In the genomic region with DNA sequence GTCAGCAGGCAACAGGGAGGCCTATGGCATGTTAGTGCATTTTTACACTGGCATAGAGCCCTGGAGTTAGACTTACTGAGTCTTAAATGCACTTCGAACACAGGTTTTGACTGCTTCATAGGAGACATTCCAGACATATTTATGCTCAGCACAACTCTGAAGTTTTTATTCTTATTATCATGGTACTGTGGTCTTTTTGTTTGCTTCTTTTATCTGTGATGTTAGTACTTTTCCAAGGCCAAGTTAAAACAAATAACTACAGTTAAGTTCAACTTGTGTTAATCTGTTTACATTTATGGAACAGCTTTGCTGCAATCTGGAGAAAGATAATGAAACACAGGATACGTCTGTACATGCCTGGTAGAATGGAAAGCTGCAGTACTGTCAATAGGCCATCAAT, we compare ENCODE assay signal across 18 cellular contexts.
DNase-seq lines count a peak whose midpoint lies in the region; ATAC-seq and TF ChIP-seq lines count a peak whose summit lies in the region.
"Had no signal": no experiment of that assay in that cellular context is flagged by ENCODE, and none has a peak within 500 bp of the region (broad histone marks: within the 10 kb centered on the region; RNA-seq: fewer than 3 reads in every experiment).

No MANE protein-coding gene starts in this region.

- peak overlapping the region; percentile 78 for H3K27ac ChIP-seq in mesenchymal stem cell (ENCODE audit: low read length, poor library complexity, severe bottlenecking)
- H3K27ac ChIP-seq: BLaER1, neutrophil had no signal

- H3K4me1 ChIP-seq in mesenchymal stem cell (ENCODE audit: control insufficient read depth, insufficient read depth, low read depth, low read length): no peaks in the 10 kb centered on the region
- H3K4me1 ChIP-seq: BLaER1 had no signal

- no peak overlapping the region for H3K4ac ChIP-seq in mesenchymal stem cell (ENCODE audit: low read depth in 1 of 2, low read length in 2 of 2)

- DNase-seq in EL (peak; percentile 37), RPMI7951 (ENCODE audit: low read depth) (peak; percentile 3), endothelial cell (ENCODE audit: low spot score) (no peak), mesenchymal stem cell (peak; percentile 46), globus pallidus (ENCODE audit: low spot score) (no peak)
- no peak for DNase-seq in activated CD8-positive, alpha-beta memory T cell treated with anti-CD3 and anti-CD28 coated beads for 24 hours
- DNase-seq in effector CD8-positive, alpha-beta T cell (lab: John Stamatoyannopoulos, UW): no peak
- DNase-seq: activated CD4-positive, alpha-beta T cell treated with anti-CD3 and anti-CD28 coated beads, Interleukin-2, amount 50 U/mL, for 4 hours; activated T-cell treated with anti-CD3 and anti-CD28 coated beads, Interleukin-2, amount 50 U/mL, for 4 hours; MV-4-11; NCI-H82; stimulated activated CD4-positive, alpha-beta T cell treated with anti-CD3 and anti-CD28 coated beads, Interleukin-4, amount 100 ng/mL, for 24 hours; stimulated activated CD8-positive, alpha-beta memory T cell treated with anti-CD3 and anti-CD28 coated beads, Interleukin-4, amount 100 ng/mL, for 48 hours had no signal

- H3K4me1 Mint-ChIP-seq in endothelial cell (ENCODE audit: unreplicated experiment): peaks cover 10% of the 10 kb centered on the region
- H3K4me1 Mint-ChIP-seq: activated naive CD4-positive, alpha-beta T cell treated with anti-CD3 and anti-CD28 coated beads, Interleukin-2, amount 50 U/mL, for 24 hours; IgD-negative memory B cell had no signal

- no peak overlapping the region for H3K4me2 ChIP-seq in mesenchymal stem cell (ENCODE audit: low read length, poor library complexity, severe bottlenecking)
- H3K4me2 ChIP-seq: BLaER1 had no signal

- H3K9me3 ChIP-seq in mesenchymal stem cell (ENCODE audit: control insufficient read depth, low read length): no peaks in the 10 kb centered on the region
- H3K9me3 ChIP-seq: neutrophil had no signal

- no peaks in the 10 kb centered on the region for H3K27me3 ChIP-seq in mesenchymal stem cell (ENCODE audit: control insufficient read depth in 1 of 2, insufficient read depth in 1 of 2, low read length in 2 of 2)
- H3K27me3 ChIP-seq: neutrophil had no signal

- no peak overlapping the region for H3K4me3 Mint-ChIP-seq in endothelial cell (ENCODE audit: unreplicated experiment)
- H3K4me3 Mint-ChIP-seq: activated naive CD4-positive, alpha-beta T cell treated with anti-CD3 and anti-CD28 coated beads, Interleukin-2, amount 50 U/mL, for 24 hours; activated T-cell treated with anti-CD3 and anti-CD28 coated beads, Interleukin-2, amount 50 U/mL, for 4 hours; IgD-negative memory B cell had no signal

- no peak overlapping the region for H2AK5ac ChIP-seq in mesenchymal stem cell (ENCODE audit: low read length, severe bottlenecking)

- H4K91ac ChIP-seq in mesenchymal stem cell (ENCODE audit: low read length): no peak overlapping the region

- no peak overlapping the region for H4K8ac ChIP-seq in mesenchymal stem cell (ENCODE audit: low read length)

- no peaks in the 10 kb centered on the region for H3K27me3 Mint-ChIP-seq in endothelial cell (ENCODE audit: unreplicated experiment)
- H3K27me3 Mint-ChIP-seq: activated naive CD4-positive, alpha-beta T cell treated with anti-CD3 and anti-CD28 coated beads, Interleukin-2, amount 50 U/mL, for 24 hours; IgD-negative memory B cell had no signal

- no peaks in the 10 kb centered on the region for H3K79me1 ChIP-seq in mesenchymal stem cell (replicated peaks; ENCODE audit: low read length, poor library complexity, severe bottlenecking)

- no peaks in the 10 kb centered on the region for H3K36me3 Mint-ChIP-seq in endothelial cell (ENCODE audit: low read depth, unreplicated experiment)
- H3K36me3 Mint-ChIP-seq: activated naive CD4-positive, alpha-beta T cell treated with anti-CD3 and anti-CD28 coated beads, Interleukin-2, amount 50 U/mL, for 24 hours; IgD-negative memory B cell had no signal

- H3K9ac ChIP-seq in mesenchymal stem cell (ENCODE audit: low read length): no peak overlapping the region
- H3K9ac ChIP-seq: BLaER1 had no signal

- no peak overlapping the region for H2BK15ac ChIP-seq in mesenchymal stem cell (ENCODE audit: low read depth, poor library complexity, severe bottlenecking)

- no CpG with 5 or more reads among the region's 2 CpGs for WGBS in mesenchymal stem cell

- no peaks in the 10 kb centered on the region for H3K36me3 ChIP-seq in mesenchymal stem cell (ENCODE audit: control insufficient read depth in 1 of 2, insufficient read depth in 2 of 2, low read depth in 1 of 2, low read length in 2 of 2)
- H3K36me3 ChIP-seq: BLaER1, neutrophil had no signal

- no peaks in the 10 kb centered on the region for H3K9me3 Mint-ChIP-seq in endothelial cell (ENCODE audit: unreplicated experiment)
- H3K9me3 Mint-ChIP-seq: activated naive CD4-positive, alpha-beta T cell treated with anti-CD3 and anti-CD28 coated beads, Interleukin-2, amount 50 U/mL, for 24 hours; activated T-cell treated with anti-CD3 and anti-CD28 coated beads, Interleukin-2, amount 50 U/mL, for 4 hours had no signal

- no peak for TF ChIP-seq CTCF in endothelial cell (IDR thresholded peaks at IDR 0.05; ENCODE audit: unreplicated experiment)

- no peak overlapping the region for H3K18ac ChIP-seq in mesenchymal stem cell (ENCODE audit: low read depth in 1 of 2, low read length in 2 of 2)

- H2BK5ac ChIP-seq in mesenchymal stem cell (ENCODE audit: low read depth, low read length, poor library complexity, severe bottlenecking): no peak overlapping the region

- no peak overlapping the region for H3K14ac ChIP-seq in mesenchymal stem cell (ENCODE audit: low read length in 2 of 2)

- no peak overlapping the region for H2BK120ac ChIP-seq in mesenchymal stem cell (ENCODE audit: low read depth, low read length)

- H3K4me3 ChIP-seq in mesenchymal stem cell (ENCODE audit: insufficient read depth in 1 of 2, low read depth in 1 of 2, low read length in 2 of 2): no peak overlapping the region
- H3K4me3 ChIP-seq: BLaER1 had no signal

- H3K27ac Mint-ChIP-seq in endothelial cell (ENCODE audit: unreplicated experiment): peak overlapping the region; percentile 71
- H3K27ac Mint-ChIP-seq: activated naive CD4-positive, alpha-beta T cell treated with anti-CD3 and anti-CD28 coated beads, Interleukin-2, amount 50 U/mL, for 24 hours; IgD-negative memory B cell had no signal

- H2AFZ ChIP-seq in mesenchymal stem cell (ENCODE audit: low read depth, low read length): no peak overlapping the region

- H3K23ac ChIP-seq in mesenchymal stem cell (ENCODE audit: low read length in 2 of 2): no peak overlapping the region

- no peak overlapping the region for H2BK12ac ChIP-seq in mesenchymal stem cell (ENCODE audit: low read length in 2 of 2)

- no peak for ATAC-seq in HG03025 (IDR thresholded peaks at IDR 0.05; ENCODE audit: low FRiP score, unreplicated experiment)
- ATAC-seq: activated T-cell treated with anti-CD3 and anti-CD28 coated beads, Interleukin-2, amount 50 U/mL, for 4 hours had no signal

Comparison
In these comparisons a context has a peak if more than half of its experiments do, and no peak if none do; other contexts are left out.
1. DNase-seq: peak in EL (single experiment), RPMI7951 (single experiment) and mesenchymal stem cell (single experiment); none in endothelial cell (single experiment), activated CD8-positive, alpha-beta memory T cell treated with anti-CD3 and anti-CD28 coated beads for 24 hours (single experiment), effector CD8-positive, alpha-beta T cell (single experiment) and globus pallidus (single experiment).